Comparison of ENCODE assay signal across 1 cellular context in genomic region chr11:22192289-22192641, GRCh38.
TF ChIP-seq lines count a peak whose summit lies in the region.

No MANE protein-coding gene starts in this region.

TF ChIP-seq in GM12878, 131 proteins besides CTCF, POLR2A, EP300 and RAD21 (continued from another document):
- no peak for TF ChIP-seq E4F1 (IDR thresholded peaks at IDR 0.05; ENCODE audit: borderline replicate concordance, partially characterized antibody)
